ENCODE assay signal across 8 cellular contexts in genomic region chr2:24920813-24921441, GRCh38. TPM values are rescaled to one million over a fixed set of nuclear protein-coding genes. Genes with fewer than 3 reads are reported as not detected.
A peak's percentile ranks its signal among the peaks of the same experiment; 100 is the strongest.
DNase-seq lines count a peak whose midpoint lies in the region; ATAC-seq and TF ChIP-seq lines count a peak whose summit lies in the region.

No MANE protein-coding gene starts in this region.

- H3K27ac Mint-ChIP-seq in HFFc6 = peak overlapping the region; percentile 32; the same call in 1 of the 2 replicates
- H3K27ac Mint-ChIP-seq in T-helper 2 cell treated with Interferon-gamma antibody and Interleukin-4, amounts not matched to agents 5 μg/mL and 100 μg/mL, for 36 hours = peak overlapping the region; percentile 39

- peak; percentile 52; the same call in 1 of the 2 replicates for TF ChIP-seq CTCF in HFFc6 (IDR thresholded peaks at IDR 0.05)

- DNase-seq in Caki2 (ENCODE audit: low read depth) (peak; percentile 28), HFFc6 (no peak), fibroblast of peridontal ligament (ENCODE audit: extremely low read depth) (peak; percentile 9), sciatic nerve (ENCODE audit: low spot score) (peak; percentile 54), C1 segment of cervical spinal cord (lab: John Stamatoyannopoulos, UW) (no peak)
- DNase-seq in T-helper 2 cell treated with Interferon-gamma antibody and Interleukin-4, amounts not matched to agents 5 μg/mL and 100 μg/mL, for 36 hours (ENCODE audit: low spot score) = peak; percentile 14
- no peak for DNase-seq in stimulated activated naive CD4-positive, alpha-beta T cell (lab: John Stamatoyannopoulos, UW)

- ATAC-seq in sciatic nerve (no peak), HG03442 (IDR thresholded peaks at IDR 0.05; ENCODE audit: unreplicated experiment) (no peak)

- intact Hi-C loops in sciatic nerve (cut with DNase I) = no loop called here

- no peaks in the 10 kb centered on the region; the same call in none of the 2 replicates for H3K27me3 Mint-ChIP-seq in HFFc6 (ENCODE audit: insufficient read depth)
- H3K27me3 Mint-ChIP-seq in T-helper 2 cell treated with Interferon-gamma antibody and Interleukin-4, amounts not matched to agents 5 μg/mL and 100 μg/mL, for 36 hours (ENCODE audit: low read depth) = no peaks in the 10 kb centered on the region

- H3K36me3 Mint-ChIP-seq in HFFc6 (ENCODE audit: low read depth) = peaks cover 6% of the 10 kb centered on the region; the same call in 1 of the 2 replicates
- H3K36me3 Mint-ChIP-seq in T-helper 2 cell treated with Interferon-gamma antibody and Interleukin-4, amounts not matched to agents 5 μg/mL and 100 μg/mL, for 36 hours (ENCODE audit: low read depth) = peaks cover 11% of the 10 kb centered on the region

- H3K9me3 Mint-ChIP-seq in HFFc6 = no peaks in the 10 kb centered on the region
- no peaks in the 10 kb centered on the region for H3K9me3 Mint-ChIP-seq in T-helper 2 cell treated with Interferon-gamma antibody and Interleukin-4, amounts not matched to agents 5 μg/mL and 100 μg/mL, for 36 hours

- in situ Hi-C loops in Caki2 (cut with HindIII; ENCODE audit: low pct_unique_long_range_greater_than_20kb, low sequenced_read_pairs) = no loop called here

- H3K4me1 Mint-ChIP-seq in HFFc6 (ENCODE audit: low read depth) = peaks cover 39% of the 10 kb centered on the region
- peaks cover 27% of the 10 kb centered on the region for H3K4me1 Mint-ChIP-seq in T-helper 2 cell treated with Interferon-gamma antibody and Interleukin-4, amounts not matched to agents 5 μg/mL and 100 μg/mL, for 36 hours (ENCODE audit: low read depth)

- peak overlapping the region; percentile 85 for H3K4me3 Mint-ChIP-seq in HFFc6
- H3K4me3 Mint-ChIP-seq in T-helper 2 cell treated with Interferon-gamma antibody and Interleukin-4, amounts not matched to agents 5 μg/mL and 100 μg/mL, for 36 hours = peak overlapping the region; percentile 74

RNA-seq across cellular contexts. Expression of gene ADCY3, which starts 0.9 kb away (rescaled TPM):
- total RNA-seq in Caki2 (2014; rRNA removed; shearing (Covaris generic); ENCODE audit: low replicate concordance) = 16.9 and 50.9 TPM in 2 replicates
- 10 to 100 TPM; 54.4 to 80.7 (median 72.0) TPM for total RNA-seq in HFFc6 (2021; fragmentation: NEBNext Ultra II Directional; extraction: Animal tissue kit (Norgen Biotek cat#: 25700))
- 306 TPM for total RNA-seq in sciatic nerve

RNA-seq across cellular contexts. Expression of gene DNAJC27, which starts 50.8 kb away (rescaled TPM):
- total RNA-seq in Caki2 (2014; rRNA removed; shearing (Covaris generic); ENCODE audit: low replicate concordance) = 1.1 and 5.2 TPM in 2 replicates
- 1 to 10 TPM; 2.8 to 3.9 (median 3.6) TPM for total RNA-seq in HFFc6 (2021; fragmentation: NEBNext Ultra II Directional; extraction: Animal tissue kit (Norgen Biotek cat#: 25700))
- total RNA-seq in sciatic nerve = 23.0 TPM

Comparison
In these comparisons a context has a peak if more than half of its experiments do, and no peak if none do; other contexts are left out.
1. DNase-seq: peak in Caki2 (single experiment), T-helper 2 cell treated with Interferon-gamma antibody and Interleukin-4, amounts not matched to agents 5 μg/mL and 100 μg/mL, for 36 hours (single experiment), fibroblast of peridontal ligament (single experiment) and sciatic nerve (single experiment); none in HFFc6 (single experiment), stimulated activated naive CD4-positive, alpha-beta T cell (0 of 6) and C1 segment of cervical spinal cord (0 of 14).